In the genomic region with DNA sequence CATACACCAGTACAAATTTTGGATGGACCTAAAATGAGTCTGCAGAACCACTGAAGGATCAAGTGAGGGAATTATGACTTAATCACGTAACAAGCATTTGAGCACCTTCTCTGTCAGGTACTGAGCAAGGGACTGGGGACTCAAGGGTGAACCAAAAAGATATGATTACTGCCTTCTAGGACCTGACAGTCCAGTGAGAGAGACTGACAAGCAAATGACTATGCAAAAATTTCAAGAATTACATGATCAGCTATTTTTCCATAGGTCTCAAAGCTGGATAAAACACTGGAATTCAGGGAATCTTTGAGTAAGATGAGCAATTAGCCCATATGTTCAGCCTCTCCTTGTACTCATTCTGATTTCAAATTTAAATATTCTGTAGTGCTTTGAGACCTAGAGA, we compare ENCODE assay signal across 25 cellular contexts.
"Had no signal": no experiment of that assay in that cellular context is flagged by ENCODE, and none has a peak within 500 bp of the region (broad histone marks: within the 10 kb centered on the region; RNA-seq: fewer than 3 reads in every experiment).

No MANE protein-coding gene starts in this region.

- H3K9me3 ChIP-seq: adrenal gland, body of pancreas had no signal

- H3K4me3 Mint-ChIP-seq: activated CD4-positive, alpha-beta memory T cell treated with anti-CD3 and anti-CD28 coated beads, Interleukin-2, amount 10 ng/mL, durations not matched to agents 7 days and 5 days; activated CD4-positive, alpha-beta T cell treated with anti-CD3 and anti-CD28 coated beads, Interleukin-2, amount 10 ng/mL, durations not matched to agents 7 days and 5 days; activated naive CD4-positive, alpha-beta T cell treated with anti-CD3 and anti-CD28 coated beads for 36 hours; activated naive CD4-positive, alpha-beta T cell treated with anti-CD3 and anti-CD28 coated beads, Interleukin-2, amount 50 U/mL, for 24 hours; activated naive CD8-positive, alpha-beta T cell treated with anti-CD3 and anti-CD28 coated beads for 36 hours; activated naive CD8-positive, alpha-beta T cell treated with anti-CD3 and anti-CD28 coated beads, Interleukin-2, amount 50 U/mL, for 24 hours; activated T-helper 1 cell treated with anti-CD3 and anti-CD28 coated beads, Interleukin-12 subunit alpha, Interleukin-12 subunit beta, Interleukin-2, Interleukin-4 antibody, amounts not matched to agents 30 ng/mL and 10 ng/mL and 1 ng/mL, durations not matched to agents 14 hours and 24 hours and 36 hours; dendritic cell treated with granulocyte-macrophage colony-stimulating factor and Interleukin-4, amounts not matched to agents 40 ng/mL and 50 ng/mL, for 4 days; endodermal cell had no signal

- H3K27ac ChIP-seq: adrenal gland, body of pancreas, coronary artery, dorsolateral prefrontal cortex had no signal

- DNase-seq: activated CD4-positive, alpha-beta memory T cell treated with anti-CD3 and anti-CD28 coated beads, Interleukin-2, amount 10 ng/mL, durations not matched to agents 7 days and 5 days; activated CD4-positive, alpha-beta T cell treated with anti-CD3 and anti-CD28 coated beads for 1 hour; activated CD4-positive, alpha-beta T cell treated with anti-CD3 and anti-CD28 coated beads for 4 hours; activated CD4-positive, alpha-beta T cell treated with anti-CD3 and anti-CD28 coated beads, Interleukin-2, amount 10 ng/mL, durations not matched to agents 7 days and 5 days; activated CD4-positive, alpha-beta T cell treated with anti-CD3 and anti-CD28 coated beads, Interleukin-2, amount 50 U/mL, for 4 hours; activated effector memory CD4-positive, alpha-beta T cell treated with anti-CD3 and anti-CD28 coated beads, Interleukin-2, amount 50 U/mL, for 16 hours; activated naive CD4-positive, alpha-beta T cell treated with anti-CD3 and anti-CD28 coated beads for 36 hours; activated naive CD8-positive, alpha-beta T cell treated with anti-CD3 and anti-CD28 coated beads for 36 hours; activated naive CD8-positive, alpha-beta T cell treated with anti-CD3 and anti-CD28 coated beads, Interleukin-2, amount 50 U/mL, for 24 hours; adrenal gland; amygdala; aorta; body of pancreas; caudate nucleus; dorsolateral prefrontal cortex; effector memory CD4-positive, alpha-beta T cell; endodermal cell; head of caudate nucleus had no signal

- H3K4me3 ChIP-seq: adrenal gland, body of pancreas, coronary artery, dorsolateral prefrontal cortex had no signal

- ATAC-seq: activated naive CD8-positive, alpha-beta T cell treated with anti-CD3 and anti-CD28 coated beads, Interleukin-2, amount 50 U/mL, for 24 hours; body of pancreas; esophagus mucosa had no signal

- H3K27me3 Mint-ChIP-seq: activated CD4-positive, alpha-beta memory T cell treated with anti-CD3 and anti-CD28 coated beads, Interleukin-2, amount 10 ng/mL, durations not matched to agents 7 days and 5 days; activated CD4-positive, alpha-beta T cell treated with anti-CD3 and anti-CD28 coated beads, Interleukin-2, amount 10 ng/mL, durations not matched to agents 7 days and 5 days; activated naive CD4-positive, alpha-beta T cell treated with anti-CD3 and anti-CD28 coated beads, Interleukin-2, amount 50 U/mL, for 24 hours; activated naive CD8-positive, alpha-beta T cell treated with anti-CD3 and anti-CD28 coated beads for 36 hours; activated naive CD8-positive, alpha-beta T cell treated with anti-CD3 and anti-CD28 coated beads, Interleukin-2, amount 50 U/mL, for 24 hours; dendritic cell treated with granulocyte-macrophage colony-stimulating factor and Interleukin-4, amounts not matched to agents 40 ng/mL and 50 ng/mL, for 4 days had no signal

- H3K27me3 ChIP-seq: adrenal gland, body of pancreas, dorsolateral prefrontal cortex had no signal

- H3K9me3 Mint-ChIP-seq: activated CD4-positive, alpha-beta memory T cell treated with anti-CD3 and anti-CD28 coated beads, Interleukin-2, amount 10 ng/mL, durations not matched to agents 7 days and 5 days; activated CD4-positive, alpha-beta T cell treated with anti-CD3 and anti-CD28 coated beads, Interleukin-2, amount 10 ng/mL, durations not matched to agents 7 days and 5 days; activated naive CD4-positive, alpha-beta T cell treated with anti-CD3 and anti-CD28 coated beads for 36 hours; activated naive CD4-positive, alpha-beta T cell treated with anti-CD3 and anti-CD28 coated beads, Interleukin-2, amount 50 U/mL, for 24 hours; activated naive CD8-positive, alpha-beta T cell treated with anti-CD3 and anti-CD28 coated beads for 36 hours; activated naive CD8-positive, alpha-beta T cell treated with anti-CD3 and anti-CD28 coated beads, Interleukin-2, amount 50 U/mL, for 24 hours; activated T-helper 1 cell treated with anti-CD3 and anti-CD28 coated beads, Interleukin-12 subunit alpha, Interleukin-12 subunit beta, Interleukin-2, Interleukin-4 antibody, amounts not matched to agents 30 ng/mL and 10 ng/mL and 1 ng/mL, durations not matched to agents 14 hours and 24 hours and 36 hours; activated T-helper 2 cell treated with anti-CD3 and anti-CD28 coated beads, Interferon-gamma antibody, Interleukin-2, Interleukin-4, amounts not matched to agents 10 μg/mL and 5 μg/mL and 100 μg/mL, durations not matched to agents 14 hours and 24 hours and 36 hours; dendritic cell treated with granulocyte-macrophage colony-stimulating factor and Interleukin-4, amounts not matched to agents 40 ng/mL and 50 ng/mL, for 4 days; endodermal cell had no signal

- FAIRE-seq: frontal cortex had no signal

- H3K27ac Mint-ChIP-seq: activated CD4-positive, alpha-beta memory T cell treated with anti-CD3 and anti-CD28 coated beads, Interleukin-2, amount 10 ng/mL, durations not matched to agents 7 days and 5 days; activated CD4-positive, alpha-beta T cell treated with anti-CD3 and anti-CD28 coated beads, Interleukin-2, amount 10 ng/mL, durations not matched to agents 7 days and 5 days; activated naive CD4-positive, alpha-beta T cell treated with anti-CD3 and anti-CD28 coated beads, Interleukin-2, amount 50 U/mL, for 24 hours; activated T-helper 1 cell treated with anti-CD3 and anti-CD28 coated beads, Interleukin-12 subunit alpha, Interleukin-12 subunit beta, Interleukin-2, Interleukin-4 antibody, amounts not matched to agents 30 ng/mL and 10 ng/mL and 1 ng/mL, durations not matched to agents 14 hours and 24 hours and 36 hours; dendritic cell treated with granulocyte-macrophage colony-stimulating factor and Interleukin-4, amounts not matched to agents 40 ng/mL and 50 ng/mL, for 4 days; endodermal cell had no signal
